Comparison of ENCODE assay signal across 14 cellular contexts in genomic region chr13:32905864-32906180, GRCh38.
DNase-seq lines count a peak whose midpoint lies in the region; ATAC-seq and TF ChIP-seq lines count a peak whose summit lies in the region.
"Had no signal": no experiment of that assay in that cellular context is flagged by ENCODE, and none has a peak within 500 bp of the region (broad histone marks: within the 10 kb centered on the region; RNA-seq: fewer than 3 reads in every experiment).

No MANE protein-coding gene starts in this region.

- H3K4me3 Mint-ChIP-seq in activated CD4-positive, alpha-beta T cell treated with anti-CD3 and anti-CD28 coated beads, Interleukin-2, amount 10 ng/mL, durations not matched to agents 7 days and 5 days = no peak overlapping the region
- no peak overlapping the region for H3K4me3 Mint-ChIP-seq in activated CD4-positive, alpha-beta T cell treated with anti-CD3 and anti-CD28 coated beads for 36 hours
- peak overlapping the region; percentile 51 for H3K4me3 Mint-ChIP-seq in stimulated activated effector memory CD8-positive, alpha-beta T cell treated with anti-CD3 and anti-CD28 coated beads, Interleukin-12 subunit alpha, Interleukin-12 subunit beta, amount 100 ng/mL, for 72 hours
- no peak overlapping the region for H3K4me3 Mint-ChIP-seq in stimulated activated memory B cell treated with anti-CD40 and anti-IgM and Interleukin-4, amounts not matched to agents 10 μg/mL and 1 μg/mL and 100 μg/mL, for 72 hours

- no TSS peak for BruUV-seq in PC-9 (replicated peaks; lab: Mats Ljungman, UMichigan)

- H3K4me3 ChIP-seq in PC-9 = no peak overlapping the region
- H3K4me3 ChIP-seq in fibroblast of the aortic adventitia (ENCODE audit: low read depth, low read length) = no peak overlapping the region

- no peaks in the 10 kb centered on the region for H3K79me2 ChIP-seq in PC-9 (ENCODE audit: low read depth)

- peaks cover 44% of the 10 kb centered on the region for H3K4me1 Mint-ChIP-seq in activated CD4-positive, alpha-beta T cell treated with anti-CD3 and anti-CD28 coated beads, Interleukin-2, amount 10 ng/mL, durations not matched to agents 7 days and 5 days
- peaks cover 17% of the 10 kb centered on the region for H3K4me1 Mint-ChIP-seq in activated CD4-positive, alpha-beta T cell treated with anti-CD3 and anti-CD28 coated beads for 36 hours
- peaks cover 24% of the 10 kb centered on the region for H3K4me1 Mint-ChIP-seq in stimulated activated effector memory CD8-positive, alpha-beta T cell treated with anti-CD3 and anti-CD28 coated beads, Interleukin-12 subunit alpha, Interleukin-12 subunit beta, amount 100 ng/mL, for 72 hours
- peaks cover 16% of the 10 kb centered on the region for H3K4me1 Mint-ChIP-seq in stimulated activated memory B cell treated with anti-CD40 and anti-IgM and Interleukin-4, amounts not matched to agents 10 μg/mL and 1 μg/mL and 100 μg/mL, for 72 hours

- TF ChIP-seq CTCF in PC-9 (conservative IDR thresholded peaks at IDR 0.05) = no peak
- TF ChIP-seq CTCF in fibroblast of the aortic adventitia (IDR thresholded peaks at IDR 0.05; ENCODE audit: insufficient read depth, low read length) = no peak

- H3F3A ChIP-seq in PC-9 (ENCODE audit: insufficient read depth, low read depth) = no peaks in the 10 kb centered on the region

- peaks cover 3% of the 10 kb centered on the region for H3K36me3 Mint-ChIP-seq in activated CD4-positive, alpha-beta T cell treated with anti-CD3 and anti-CD28 coated beads, Interleukin-2, amount 10 ng/mL, durations not matched to agents 7 days and 5 days (ENCODE audit: low read depth)
- no peaks in the 10 kb centered on the region for H3K36me3 Mint-ChIP-seq in activated CD4-positive, alpha-beta T cell treated with anti-CD3 and anti-CD28 coated beads for 36 hours (ENCODE audit: low read depth)
- no peaks in the 10 kb centered on the region for H3K36me3 Mint-ChIP-seq in stimulated activated effector memory CD8-positive, alpha-beta T cell treated with anti-CD3 and anti-CD28 coated beads, Interleukin-12 subunit alpha, Interleukin-12 subunit beta, amount 100 ng/mL, for 72 hours
- no peaks in the 10 kb centered on the region for H3K36me3 Mint-ChIP-seq in stimulated activated memory B cell treated with anti-CD40 and anti-IgM and Interleukin-4, amounts not matched to agents 10 μg/mL and 1 μg/mL and 100 μg/mL, for 72 hours

- H3K4me2 ChIP-seq in PC-9 = no peak overlapping the region

- peaks cover 8% of the 10 kb centered on the region for H3K9me3 Mint-ChIP-seq in activated CD4-positive, alpha-beta T cell treated with anti-CD3 and anti-CD28 coated beads, Interleukin-2, amount 10 ng/mL, durations not matched to agents 7 days and 5 days
- H3K9me3 Mint-ChIP-seq in activated CD4-positive, alpha-beta T cell treated with anti-CD3 and anti-CD28 coated beads for 36 hours (ENCODE audit: low read depth) = no peaks in the 10 kb centered on the region
- peaks cover 3% of the 10 kb centered on the region for H3K9me3 Mint-ChIP-seq in stimulated activated effector memory CD8-positive, alpha-beta T cell treated with anti-CD3 and anti-CD28 coated beads, Interleukin-12 subunit alpha, Interleukin-12 subunit beta, amount 100 ng/mL, for 72 hours
- peaks cover 3% of the 10 kb centered on the region for H3K9me3 Mint-ChIP-seq in stimulated activated memory B cell treated with anti-CD40 and anti-IgM and Interleukin-4, amounts not matched to agents 10 μg/mL and 1 μg/mL and 100 μg/mL, for 72 hours
- H3K9me3 Mint-ChIP-seq: effector memory CD8-positive, alpha-beta T cell had no signal

- peaks cover 4% of the 10 kb centered on the region for H3K27me3 Mint-ChIP-seq in activated CD4-positive, alpha-beta T cell treated with anti-CD3 and anti-CD28 coated beads, Interleukin-2, amount 10 ng/mL, durations not matched to agents 7 days and 5 days
- H3K27me3 Mint-ChIP-seq in activated CD4-positive, alpha-beta T cell treated with anti-CD3 and anti-CD28 coated beads for 36 hours = peaks cover 4% of the 10 kb centered on the region
- peaks cover 9% of the 10 kb centered on the region for H3K27me3 Mint-ChIP-seq in stimulated activated memory B cell treated with anti-CD40 and anti-IgM and Interleukin-4, amounts not matched to agents 10 μg/mL and 1 μg/mL and 100 μg/mL, for 72 hours

- no peak overlapping the region for H2AFZ ChIP-seq in PC-9

- no peaks in the 10 kb centered on the region for H3K27me3 ChIP-seq in PC-9 (ENCODE audit: insufficient read depth, low read depth)

- no peak for ATAC-seq in activated CD4-positive, alpha-beta T cell treated with anti-CD3 and anti-CD28 coated beads for 36 hours
- ATAC-seq in stimulated activated effector memory CD8-positive, alpha-beta T cell treated with anti-CD3 and anti-CD28 coated beads, Interleukin-12 subunit alpha, Interleukin-12 subunit beta, amount 100 ng/mL, for 72 hours = no peak
- ATAC-seq in GM19395 (IDR thresholded peaks at IDR 0.05; ENCODE audit: unreplicated experiment) (no peak), HG03432 (IDR thresholded peaks at IDR 0.05; ENCODE audit: unreplicated experiment) (no peak)
- no peak for ATAC-seq in stimulated activated memory B cell treated with anti-CD40 and anti-IgM and Interleukin-4, amounts not matched to agents 10 μg/mL and 1 μg/mL and 100 μg/mL, for 72 hours

- peak overlapping the region; percentile 78 for H3K27ac Mint-ChIP-seq in activated CD4-positive, alpha-beta T cell treated with anti-CD3 and anti-CD28 coated beads, Interleukin-2, amount 10 ng/mL, durations not matched to agents 7 days and 5 days
- no peak overlapping the region for H3K27ac Mint-ChIP-seq in activated CD4-positive, alpha-beta T cell treated with anti-CD3 and anti-CD28 coated beads for 36 hours
- H3K27ac Mint-ChIP-seq in stimulated activated effector memory CD8-positive, alpha-beta T cell treated with anti-CD3 and anti-CD28 coated beads, Interleukin-12 subunit alpha, Interleukin-12 subunit beta, amount 100 ng/mL, for 72 hours = no peak overlapping the region
- no peak overlapping the region for H3K27ac Mint-ChIP-seq in stimulated activated memory B cell treated with anti-CD40 and anti-IgM and Interleukin-4, amounts not matched to agents 10 μg/mL and 1 μg/mL and 100 μg/mL, for 72 hours

- peak overlapping the region; percentile 71; the same call in 1 of the 2 replicates for H3K27ac ChIP-seq in PC-9
- H3K27ac ChIP-seq: VCaP had no signal

- no peak for DNase-seq in activated CD4-positive, alpha-beta T cell treated with anti-CD3 and anti-CD28 coated beads, Interleukin-2, amount 10 ng/mL, durations not matched to agents 7 days and 5 days
- no peak for DNase-seq in activated CD4-positive, alpha-beta T cell treated with anti-CD3 and anti-CD28 coated beads for 36 hours
- DNase-seq in PC-9 = no peak
- peak; percentile 64 for DNase-seq in fibroblast of the aortic adventitia (ENCODE audit: low read depth)
- no peak for DNase-seq in stimulated activated effector memory CD8-positive, alpha-beta T cell treated with anti-CD3 and anti-CD28 coated beads, Interleukin-12 subunit alpha, Interleukin-12 subunit beta, amount 100 ng/mL, for 72 hours (ENCODE audit: low spot score in 2 of 2)
- DNase-seq: ACHN; activated gamma-delta T cell; effector memory CD8-positive, alpha-beta T cell; stimulated activated CD4-positive, alpha-beta T cell treated with anti-CD3 and anti-CD28 coated beads, Interleukin-12 subunit alpha, Interleukin-12 subunit beta, amount 100 ng/mL, for 4 hours; stimulated activated CD8-positive, alpha-beta memory T cell treated with anti-CD3 and anti-CD28 coated beads, Interleukin-4, amount 100 ng/mL, for 48 hours had no signal

- CTCF ChIA-PET in activated CD4-positive, alpha-beta T cell treated with anti-CD3 and anti-CD28 coated beads, Interleukin-2, amount 10 ng/mL, durations not matched to agents 7 days and 5 days (lab: Charles Lee) = interaction anchor here (0.7 to 1.0 kb wide), 4 partner anchors 8 to 95 kb away, joined by 3 read pairs; no protein-coding TSS in a partner anchor
- CTCF ChIA-PET in activated CD4-positive, alpha-beta T cell treated with anti-CD3 and anti-CD28 coated beads for 36 hours (lab: Charles Lee) = interaction anchor here (0.8 kb wide), 1 partner anchor 320 kb away, joined by 3 read pairs; the partner anchor contains the start of gene PDS5B
- CTCF ChIA-PET in PC-9 (lab: Charles Lee) = interaction anchor here (0.7 kb wide), 1 partner anchor 76 kb away, joined by 8 read pairs; no protein-coding TSS in a partner anchor

- no peaks in the 10 kb centered on the region for H4K20me1 ChIP-seq in PC-9 (ENCODE audit: insufficient read depth)

- H3K36me3 ChIP-seq in PC-9 (ENCODE audit: low read depth) = no peaks in the 10 kb centered on the region

- intact Hi-C loops in activated CD4-positive, alpha-beta T cell treated with anti-CD3 and anti-CD28 coated beads for 36 hours (cut with DNase I, micrococcal nuclease) = loop anchor here in 1 of 2 experiments (1.0 to 5.0 kb wide), 6 partner anchors 11 to 636 kb away; no protein-coding TSS in a partner anchor
- intact Hi-C loops in PC-9 (cut with micrococcal nuclease; ENCODE audit: unreplicated experiment) = no loop called here

- no peaks in the 10 kb centered on the region; the same call in 1 of the 2 replicates for H3K9me3 ChIP-seq in PC-9 (ENCODE audit: insufficient read depth, low read depth)

- H3K4me1 ChIP-seq in PC-9 (replicated peaks; ENCODE audit: insufficient read depth) = peaks cover 31% of the 10 kb centered on the region

- H3K9me2 ChIP-seq in PC-9 (ENCODE audit: insufficient read depth) = no peaks in the 10 kb centered on the region

- POLR2A ChIA-PET in activated CD4-positive, alpha-beta T cell treated with anti-CD3 and anti-CD28 coated beads, Interleukin-2, amount 10 ng/mL, durations not matched to agents 7 days and 5 days (lab: Charles Lee) = no interaction called here
- POLR2A ChIA-PET in activated CD4-positive, alpha-beta T cell treated with anti-CD3 and anti-CD28 coated beads for 36 hours (lab: Charles Lee) = no interaction called here
- POLR2A ChIA-PET in PC-9 (lab: Charles Lee; ENCODE audit: unreplicated experiment) = no interaction called here
